Comparison of ENCODE assay signal across 8 cellular contexts in the genomic region with DNA sequence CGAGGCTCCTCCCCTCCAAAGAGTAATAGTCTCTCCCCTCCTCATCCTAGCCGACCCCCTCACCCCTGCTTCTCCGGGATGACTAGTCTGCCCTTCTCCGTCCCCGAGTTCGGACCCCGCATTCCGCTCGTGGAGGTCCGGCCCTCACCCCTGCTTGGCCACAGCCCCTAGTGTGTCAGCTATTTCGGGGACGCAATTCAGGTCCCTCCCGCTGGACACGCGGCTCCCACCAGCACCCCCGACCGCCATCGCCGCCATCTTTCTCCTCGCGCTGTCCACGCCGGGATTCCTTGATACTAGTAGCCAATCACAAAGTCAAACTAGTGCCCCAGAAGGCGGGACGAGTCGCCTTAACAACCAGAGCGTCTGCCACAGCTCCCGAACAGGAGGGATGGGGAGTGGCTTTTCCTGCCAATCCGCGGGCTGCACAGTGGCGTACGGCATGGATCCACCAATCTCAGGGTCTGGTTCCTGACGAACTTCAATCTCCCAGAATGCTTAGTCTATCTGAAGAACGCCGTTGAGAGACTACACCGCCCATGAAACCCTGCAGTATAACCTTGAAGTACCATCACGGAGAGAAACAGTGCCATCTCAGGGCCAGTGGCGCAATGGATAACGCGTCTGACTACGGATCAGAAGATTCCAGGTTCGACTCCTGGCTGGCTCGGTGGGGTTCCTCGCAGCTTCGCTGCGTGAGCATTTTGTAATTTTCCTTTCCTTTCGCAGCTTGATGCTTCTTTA. TPM values are rescaled to one million over a fixed set of nuclear protein-coding genes. Genes with fewer than 3 reads are reported as not detected.
A peak's percentile ranks its signal among the peaks of the same experiment; 100 is the strongest.
DNase-seq lines count a peak whose midpoint lies in the region; ATAC-seq lines count a peak whose summit lies in the region.

Gene PRMT5, minus strand, starts transcription at position 273 of the 744 bp plus-strand sequence. Its CDS starts 15 bp downstream, at position 258.

- H3K36me3 ChIP-seq in rectal smooth muscle tissue (ENCODE audit: control insufficient read depth, insufficient read depth, low read length): peaks cover 8% of the 10 kb centered on the region
- H3K36me3 ChIP-seq in aorta (ENCODE audit: control insufficient read depth in 1 of 2, insufficient read depth in 2 of 2, low read length in 1 of 2): no peaks in the 10 kb centered on the region

- H3K4me3 ChIP-seq in rectal smooth muscle tissue (ENCODE audit: low read length): peak within 1 kb of the TSS; percentile 91
- H3K4me3 ChIP-seq in aorta (ENCODE audit: low read length in 2 of 2): peak within 1 kb of the TSS; percentile 49 to 59

- peaks cover 7% of the 10 kb centered on the region for H3K4me1 ChIP-seq in rectal smooth muscle tissue (ENCODE audit: control insufficient read depth, insufficient read depth, low read length)
- H3K4me1 ChIP-seq in aorta (ENCODE audit: control insufficient read depth in 1 of 2, insufficient read depth in 2 of 2, low read length in 2 of 2): no peaks in the 10 kb centered on the region

- intact Hi-C loops in aorta (cut with DNase I): no loop called here

- H3K9ac ChIP-seq in rectal smooth muscle tissue (ENCODE audit: low read length): peak within 1 kb of the TSS; percentile 85

- peak; percentile 94 for ATAC-seq in GM18511 (IDR thresholded peaks at IDR 0.05; ENCODE audit: unreplicated experiment)
- ATAC-seq in HG03025 (IDR thresholded peaks at IDR 0.05; ENCODE audit: low FRiP score, unreplicated experiment): peak; percentile 93
- peak; percentile 99 for ATAC-seq in aorta (ENCODE audit: low FRiP score)

- 0% methylated on average over 47 of the region's 47 CpGs for WGBS in aorta, 2 donors

- DNase-seq in NCI-H2029 treated with DMSO at 0.1 percent for 48 hours (lab: John Stamatoyannopoulos, UW) (peak; percentile 100), T-helper 9 cell (peak; percentile 95), astrocyte of the hippocampus (ENCODE audit: low read depth, low spot score) (peak; percentile 100), hepatic stellate cell (ENCODE audit: low spot score) (peak; percentile 97), aorta (peak; percentile 99 to 100)

- H3K27ac ChIP-seq in rectal smooth muscle tissue (ENCODE audit: low read depth, low read length) (peak within 1 kb of the TSS; percentile 84), aorta (ENCODE audit: low read depth in 1 of 2, low read length in 2 of 2) (peak within 1 kb of the TSS; percentile 39 to 78)

- H3K27me3 ChIP-seq in rectal smooth muscle tissue (ENCODE audit: control insufficient read depth, insufficient read depth, low read length): no peaks in the 10 kb centered on the region
- no peaks in the 10 kb centered on the region for H3K27me3 ChIP-seq in aorta (ENCODE audit: control insufficient read depth in 1 of 2, insufficient read depth in 2 of 2, low read length in 1 of 2)

- no peaks in the 10 kb centered on the region for H3K9me3 ChIP-seq in aorta (ENCODE audit: control insufficient read depth, low read length)

RNA-seq across cellular contexts. Expression of gene PRMT5, which starts in this region (rescaled TPM):
- 10 to 100 TPM; 32.0 to 36.5 TPM for total RNA-seq in aorta
- 10 to 100 TPM; 27.7 to 36.2 TPM for polyA plus RNA-seq in aorta

Comparison
In these comparisons a context has a peak if more than half of its experiments do, and no peak if none do; other contexts are left out.
1. Peak in every context shown above with its lines: DNase-seq, ATAC-seq, H3K4me3 ChIP-seq and H3K27ac ChIP-seq.